Comparison of ENCODE assay signal across 19 cellular contexts in the genomic region with DNA sequence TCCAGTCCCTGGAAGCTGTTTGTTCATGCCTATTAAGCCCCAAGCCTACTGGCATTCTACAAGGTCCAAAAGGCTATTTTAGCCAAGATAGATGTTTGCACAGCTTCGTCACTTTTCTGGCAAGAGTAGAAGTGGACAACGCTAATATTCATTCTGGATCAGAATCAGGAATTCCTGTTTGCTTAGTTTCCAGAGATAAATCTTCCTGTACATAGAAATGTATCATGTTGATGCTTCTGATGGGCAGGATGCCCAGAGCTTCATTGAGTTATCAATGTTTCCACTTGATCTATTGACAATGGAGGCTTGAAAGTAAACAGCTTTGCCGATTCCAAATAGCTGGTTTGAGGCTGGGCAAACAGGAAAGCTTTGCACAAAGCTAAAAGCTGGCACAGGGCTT.
DNase-seq lines count a peak whose midpoint lies in the region; ATAC-seq and TF ChIP-seq lines count a peak whose summit lies in the region.
"Had no signal": no experiment of that assay in that cellular context is flagged by ENCODE, and none has a peak within 500 bp of the region (broad histone marks: within the 10 kb centered on the region; RNA-seq: fewer than 3 reads in every experiment).

No MANE protein-coding gene starts in this region.

- peaks cover 3 to 21% of the 10 kb centered on the region in 2 donors for H3K27me3 ChIP-seq in right lobe of liver
- H3K27me3 ChIP-seq: esophagus squamous epithelium, SJCRH30 had no signal

- peaks cover 23% of the 10 kb centered on the region for H3K9me3 Mint-ChIP-seq in natural killer cell treated with Interleukin-12 subunit alpha and Interleukin-12 subunit beta and Interleukin-15 and Interleukin-18, amount 100 ng/mL, for 72 hours
- H3K9me3 Mint-ChIP-seq in type B pancreatic cell: no peaks in the 10 kb centered on the region
- H3K9me3 Mint-ChIP-seq: H9; stimulated activated naive CD8-positive, alpha-beta T cell treated with anti-CD3 and anti-CD28 coated beads, Interleukin-15, amount 100 ng/mL, for 72 hours had no signal

- H3K27ac ChIP-seq in right lobe of liver (no peak overlapping the region), RWPE1 (no peak overlapping the region)
- H3K27ac ChIP-seq: esophagus squamous epithelium, SJCRH30 had no signal

- no peak overlapping the region for H3K4me3 Mint-ChIP-seq in natural killer cell treated with Interleukin-12 subunit alpha and Interleukin-12 subunit beta and Interleukin-15 and Interleukin-18, amount 100 ng/mL, for 72 hours
- no peak overlapping the region for H3K4me3 Mint-ChIP-seq in type B pancreatic cell
- H3K4me3 Mint-ChIP-seq: H9; nephron progenitor cell; stimulated activated naive CD8-positive, alpha-beta T cell treated with anti-CD3 and anti-CD28 coated beads, Interleukin-15, amount 100 ng/mL, for 72 hours had no signal

- peaks cover 0 to under 1% (median 0%) of the 10 kb centered on the region in 4 donors for H3K9me3 ChIP-seq in right lobe of liver
- H3K9me3 ChIP-seq: esophagus squamous epithelium, SJCRH30 had no signal

- intact Hi-C loops in right lobe of liver (cut with DNase I): no loop called here

- H3K36me3 ChIP-seq in right lobe of liver: no peaks in the 10 kb centered on the region
- H3K36me3 ChIP-seq: esophagus squamous epithelium, SJCRH30 had no signal

- POLR2A ChIA-PET in RWPE1 (lab: Yijun Ruan, JAX; ENCODE audit: low non-redundant PET): no interaction called here

- H3K4me1 ChIP-seq in right lobe of liver: peaks cover 0 to 16% (median 4%) of the 10 kb centered on the region in 4 donors
- H3K4me1 ChIP-seq: esophagus squamous epithelium, SJCRH30 had no signal

- peak; percentile 96 to 97 (median 96) for ATAC-seq in right lobe of liver
- ATAC-seq in natural killer cell treated with Interleukin-12 subunit alpha and Interleukin-12 subunit beta and Interleukin-15 and Interleukin-18, amount 100 ng/mL, for 72 hours: no peak
- no peak for ATAC-seq in GM18870 (IDR thresholded peaks at IDR 0.05; ENCODE audit: unreplicated experiment)
- ATAC-seq: stimulated activated naive CD8-positive, alpha-beta T cell treated with anti-CD3 and anti-CD28 coated beads, Interleukin-15, amount 100 ng/mL, for 72 hours had no signal

- 12% methylated on average over 3 of the region's 3 CpGs for WGBS in right lobe of liver (ENCODE audit: insufficient coverage, low coverage, low lambda C conversion rate, missing lambda C conversion rate)

- H3K36me3 Mint-ChIP-seq in natural killer cell treated with Interleukin-12 subunit alpha and Interleukin-12 subunit beta and Interleukin-15 and Interleukin-18, amount 100 ng/mL, for 72 hours: peaks cover 5% of the 10 kb centered on the region
- H3K36me3 Mint-ChIP-seq in type B pancreatic cell: no peaks in the 10 kb centered on the region

- H3K4me1 Mint-ChIP-seq in natural killer cell treated with Interleukin-12 subunit alpha and Interleukin-12 subunit beta and Interleukin-15 and Interleukin-18, amount 100 ng/mL, for 72 hours (ENCODE audit: low read depth in 2 of 2): no peaks in the 10 kb centered on the region
- H3K4me1 Mint-ChIP-seq in type B pancreatic cell (ENCODE audit: unreplicated experiment): no peaks in the 10 kb centered on the region
- H3K4me1 Mint-ChIP-seq: H9; stimulated activated naive CD8-positive, alpha-beta T cell treated with anti-CD3 and anti-CD28 coated beads, Interleukin-15, amount 100 ng/mL, for 72 hours had no signal

- no peak overlapping the region for H3K4me3 ChIP-seq in right lobe of liver
- H3K4me3 ChIP-seq: esophagus squamous epithelium, lung, SJCRH30 had no signal

- CTCF ChIA-PET in RWPE1 (lab: Yijun Ruan, JAX): no interaction called here

- peak; percentile 65 for DNase-seq in COLO668 (lab: John Stamatoyannopoulos, UW; ENCODE audit: unreplicated experiment)
- DNase-seq in NCI-H1092 treated with DMSO at 0.1 percent for 48 hours (lab: John Stamatoyannopoulos, UW): peak; percentile 98
- DNase-seq in RPMI7951 (ENCODE audit: low read depth): peak; percentile 13
- peak; percentile 57 to 88 (median 64) for DNase-seq in right lobe of liver
- no peak for DNase-seq in natural killer cell treated with Interleukin-12 subunit alpha and Interleukin-12 subunit beta and Interleukin-15 and Interleukin-18, amount 100 ng/mL, for 72 hours (ENCODE audit: low spot score)
- DNase-seq in RWPE1 (ENCODE audit: low spot score): no peak
- DNase-seq in type B pancreatic cell (ENCODE audit: extremely low spot score, unreplicated experiment): no peak
- DNase-seq: activated CD4-positive, alpha-beta T cell treated with anti-CD3 and anti-CD28 coated beads for 4 hours; activated naive CD4-positive, alpha-beta T cell; dorsolateral prefrontal cortex; esophagus squamous epithelium; H9; Karpas-422; nephron progenitor cell; SJCRH30; stimulated activated naive CD8-positive, alpha-beta T cell treated with anti-CD3 and anti-CD28 coated beads, Interleukin-15, amount 100 ng/mL, for 72 hours; T-helper 9 cell had no signal

- TF ChIP-seq POLR2A in right lobe of liver (IDR thresholded peaks at IDR 0.05): no peak

- H3K27ac Mint-ChIP-seq in natural killer cell treated with Interleukin-12 subunit alpha and Interleukin-12 subunit beta and Interleukin-15 and Interleukin-18, amount 100 ng/mL, for 72 hours: no peak overlapping the region
- no peak overlapping the region for H3K27ac Mint-ChIP-seq in type B pancreatic cell
- H3K27ac Mint-ChIP-seq: H9; nephron progenitor cell; stimulated activated naive CD8-positive, alpha-beta T cell treated with anti-CD3 and anti-CD28 coated beads, Interleukin-15, amount 100 ng/mL, for 72 hours had no signal

- H3K27me3 Mint-ChIP-seq in natural killer cell treated with Interleukin-12 subunit alpha and Interleukin-12 subunit beta and Interleukin-15 and Interleukin-18, amount 100 ng/mL, for 72 hours: no peaks in the 10 kb centered on the region
- H3K27me3 Mint-ChIP-seq in type B pancreatic cell: peaks cover 6% of the 10 kb centered on the region
- H3K27me3 Mint-ChIP-seq: stimulated activated naive CD8-positive, alpha-beta T cell treated with anti-CD3 and anti-CD28 coated beads, Interleukin-15, amount 100 ng/mL, for 72 hours had no signal

- TF ChIP-seq CTCF in right lobe of liver (IDR thresholded peaks at IDR 0.05) (no peak), RWPE1 (conservative IDR thresholded peaks at IDR 0.05; ENCODE audit: low read depth) (no peak), type B pancreatic cell (conservative IDR thresholded peaks at IDR 0.05) (no peak)

Comparison
In these comparisons a context has a peak if more than half of its experiments do, and no peak if none do; other contexts are left out.
1. DNase-seq: peak in COLO668 (single experiment), NCI-H1092 treated with DMSO at 0.1 percent for 48 hours (single experiment), RPMI7951 (single experiment) and right lobe of liver (3 of 3); none in natural killer cell treated with Interleukin-12 subunit alpha and Interleukin-12 subunit beta and Interleukin-15 and Interleukin-18, amount 100 ng/mL, for 72 hours (single experiment), RWPE1 (single experiment) and type B pancreatic cell (single experiment).
2. ATAC-seq: peak in right lobe of liver (4 of 4); none in natural killer cell treated with Interleukin-12 subunit alpha and Interleukin-12 subunit beta and Interleukin-15 and Interleukin-18, amount 100 ng/mL, for 72 hours (0 of 2) and GM18870 (single experiment).